In the genomic region with DNA sequence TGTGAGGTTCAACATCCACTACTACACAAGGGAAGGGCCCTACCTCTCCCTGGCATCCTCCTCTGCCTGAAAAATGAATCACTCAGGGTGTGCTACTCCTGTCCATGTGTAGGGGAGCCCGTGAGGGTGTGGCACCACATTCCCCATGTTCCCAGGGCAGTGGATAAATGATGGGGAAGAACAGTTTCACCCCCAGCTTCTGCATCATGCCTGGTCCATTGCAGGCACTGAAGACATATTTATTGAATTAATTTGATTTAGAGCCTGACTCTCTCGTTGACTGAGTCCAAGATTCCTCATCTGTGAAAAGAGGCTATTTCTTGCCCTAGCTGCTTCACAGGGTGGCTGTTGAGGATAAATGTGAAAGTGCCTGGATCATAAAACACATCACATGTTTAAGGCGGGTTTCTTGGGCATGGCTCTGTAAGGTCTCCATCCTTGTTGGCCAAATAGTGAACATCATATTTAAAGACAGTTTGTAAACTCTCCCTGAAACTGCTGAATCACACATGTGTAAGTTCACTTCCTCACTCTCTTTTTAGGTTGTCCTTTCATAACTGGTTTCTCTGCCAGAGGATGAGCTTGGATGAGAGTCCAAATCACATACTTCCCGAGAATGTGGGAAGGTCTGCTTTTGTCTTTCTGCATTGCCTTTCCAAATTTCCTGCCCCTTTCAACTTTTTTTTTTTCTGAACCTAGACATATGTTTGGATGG, we compare ENCODE assay signal across 11 cellular contexts.
DNase-seq lines count a peak whose midpoint lies in the region; ATAC-seq, FAIRE-seq and TF ChIP-seq lines count a peak whose summit lies in the region.
"Had no signal": no experiment of that assay in that cellular context is flagged by ENCODE, and none has a peak within 500 bp of the region (broad histone marks: within the 10 kb centered on the region; RNA-seq: fewer than 3 reads in every experiment).

No MANE protein-coding gene starts in this region.

- FAIRE-seq in endometrium (lab: Jason Lieb, UNC), result peak; percentile 12

- H3K36me3 Mint-ChIP-seq in type B pancreatic cell, result no peaks in the 10 kb centered on the region

- H3K27me3 Mint-ChIP-seq in type B pancreatic cell, result no peaks in the 10 kb centered on the region

- DNase-seq in Right ventricle myocardium inferior (ENCODE audit: missing footprints), result no peak
- no peak for DNase-seq in cardiac septum (ENCODE audit: low spot score)
- DNase-seq in NCI-H69 (lab: John Stamatoyannopoulos, UW), result peak; percentile 45
- DNase-seq in type B pancreatic cell (ENCODE audit: extremely low spot score, unreplicated experiment), result no peak
- no peak for DNase-seq in stimulated activated naive CD4-positive, alpha-beta T cell (lab: John Stamatoyannopoulos, UW)
- no peak for DNase-seq in mucosa of gallbladder (ENCODE audit: low spot score)
- DNase-seq: NCI-H526 treated with DMSO at 0.1 percent for 48 hours, testis had no signal

- peak overlapping the region; percentile 60 for H3K4me3 Mint-ChIP-seq in type B pancreatic cell
- H3K4me3 Mint-ChIP-seq: T-helper 2 cell treated with Interferon-gamma antibody and Interleukin-4, amounts not matched to agents 5 μg/mL and 100 μg/mL, for 36 hours had no signal

- peaks cover 21% of the 10 kb centered on the region for H3K4me1 Mint-ChIP-seq in type B pancreatic cell (ENCODE audit: unreplicated experiment)

- TF ChIP-seq CTCF in type B pancreatic cell (conservative IDR thresholded peaks at IDR 0.05), result no peak

- no peaks in the 10 kb centered on the region for H3K9me3 Mint-ChIP-seq in type B pancreatic cell
- H3K9me3 Mint-ChIP-seq: T-helper 2 cell treated with Interferon-gamma antibody and Interleukin-4, amounts not matched to agents 5 μg/mL and 100 μg/mL, for 36 hours had no signal

- peak overlapping the region; percentile 96 for H3K27ac Mint-ChIP-seq in type B pancreatic cell
- H3K27ac Mint-ChIP-seq: T-helper 2 cell treated with Interferon-gamma antibody and Interleukin-4, amounts not matched to agents 5 μg/mL and 100 μg/mL, for 36 hours had no signal

- intact Hi-C loops in Right ventricle myocardium inferior (cut with DNase I), result no loop called here
- intact Hi-C loops in cardiac septum (cut with DNase I), result no loop called here

- ATAC-seq in Right ventricle myocardium inferior, result peak; percentile 30
- no peak for ATAC-seq in HG03025 (IDR thresholded peaks at IDR 0.05; ENCODE audit: low FRiP score, unreplicated experiment)
